In the genomic region with DNA sequence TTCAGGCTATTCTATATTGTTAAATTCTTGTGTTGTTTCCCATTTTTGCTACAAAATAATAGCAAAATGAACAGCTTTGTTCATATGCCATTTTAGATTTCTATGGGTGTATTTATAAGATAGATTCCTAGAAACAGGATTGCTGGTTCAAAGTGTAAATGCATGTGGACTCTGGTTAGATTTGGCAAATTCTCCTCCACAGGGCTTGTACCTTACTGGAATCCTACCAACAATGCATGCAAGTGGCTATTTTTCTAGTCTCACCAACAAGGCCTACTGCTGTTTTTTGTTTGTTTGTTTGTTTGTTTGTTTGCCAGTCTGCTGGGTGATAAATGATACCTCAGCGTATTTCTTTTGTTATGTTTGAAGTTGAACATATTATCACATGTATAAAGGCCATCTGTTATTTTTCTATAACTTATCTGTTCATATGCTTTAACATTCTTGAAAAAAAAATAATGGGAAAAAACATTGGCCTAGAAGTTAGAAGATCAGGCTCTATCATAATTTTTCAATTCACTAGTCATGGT, we compare ENCODE assay signal across 26 cellular contexts.
"Had no signal": no experiment of that assay in that cellular context is flagged by ENCODE, and none has a peak within 500 bp of the region (broad histone marks: within the 10 kb centered on the region; RNA-seq: fewer than 3 reads in every experiment).

No MANE protein-coding gene starts in this region.

- H3K27ac ChIP-seq: left lung, ovary, right atrium auricular region, skin epidermis, stomach, testis, thyroid gland, transverse colon, upper lobe of left lung, vagina had no signal

- DNase-seq: hippocampal formation; kidney glomerular epithelial cell; left cardiac atrium; left lung; midbrain; mucosa of descending colon; naive thymus-derived CD4-positive, alpha-beta T cell; ovary; stimulated activated CD4-positive, alpha-beta T cell treated with anti-CD3 and anti-CD28 coated beads, Interleukin-12 subunit alpha, Interleukin-12 subunit beta, amount 100 ng/mL, for 4 hours; stimulated activated CD4-positive, alpha-beta T cell treated with anti-CD3 and anti-CD28 coated beads, Interleukin-15, amount 100 ng/mL, for 24 hours; stimulated activated CD4-positive, alpha-beta T cell treated with anti-CD3 and anti-CD28 coated beads, Interleukin-2, amount 100 ng/mL, for 24 hours; stimulated activated CD4-positive, alpha-beta T cell treated with anti-CD3 and anti-CD28 coated beads, Interleukin-4, amount 100 ng/mL, for 1 hour; stimulated activated naive B cell treated with anti-CD40 and anti-IgM and Interleukin-4, amounts not matched to agents 10 μg/mL and 1 μg/mL and 100 μg/mL, for 72 hours; stimulated activated naive CD8-positive, alpha-beta T cell treated with anti-CD3 and anti-CD28 coated beads, Interleukin-15, Interleukin-2, amounts not matched to agents 100 U/mL and 50 U/mL, for 24 hours; stomach; testis; thyroid gland; transverse colon; upper lobe of left lung had no signal

- H3K27me3 ChIP-seq: left lung, ovary, right atrium auricular region, stomach, testis, thyroid gland, transverse colon, upper lobe of left lung, vagina had no signal

- H3K4me3 ChIP-seq: left lung, lung, mucosa of descending colon, ovary, right atrium auricular region, skin epidermis, stomach, testis, thyroid gland, transverse colon, upper lobe of left lung, vagina had no signal

- H3K9me3 ChIP-seq: mucosa of descending colon, right atrium auricular region, testis, thyroid gland, transverse colon, upper lobe of left lung, vagina had no signal

- H3K4me1 ChIP-seq: left lung, stomach, testis, thyroid gland, vagina had no signal

- ATAC-seq: left cardiac atrium; left lung; naive thymus-derived CD4-positive, alpha-beta T cell; natural killer cell treated with Interleukin-12 subunit alpha and Interleukin-12 subunit beta and Interleukin-15 and Interleukin-18, amount 100 ng/mL, for 72 hours; sciatic nerve; stimulated activated naive B cell treated with anti-CD40 and anti-IgM and Interleukin-4, amounts not matched to agents 10 μg/mL and 1 μg/mL and 100 μg/mL, for 72 hours; stimulated activated naive CD8-positive, alpha-beta T cell treated with anti-CD3 and anti-CD28 coated beads, Interleukin-15, Interleukin-2, amounts not matched to agents 100 U/mL and 50 U/mL, for 24 hours had no signal

- H3K36me3 ChIP-seq: left lung, ovary, right atrium auricular region, stomach, thyroid gland, transverse colon, upper lobe of left lung, vagina had no signal

- FAIRE-seq: keratinocyte had no signal
